Comparison of ENCODE assay signal across 1 cellular context in the genomic region with DNA sequence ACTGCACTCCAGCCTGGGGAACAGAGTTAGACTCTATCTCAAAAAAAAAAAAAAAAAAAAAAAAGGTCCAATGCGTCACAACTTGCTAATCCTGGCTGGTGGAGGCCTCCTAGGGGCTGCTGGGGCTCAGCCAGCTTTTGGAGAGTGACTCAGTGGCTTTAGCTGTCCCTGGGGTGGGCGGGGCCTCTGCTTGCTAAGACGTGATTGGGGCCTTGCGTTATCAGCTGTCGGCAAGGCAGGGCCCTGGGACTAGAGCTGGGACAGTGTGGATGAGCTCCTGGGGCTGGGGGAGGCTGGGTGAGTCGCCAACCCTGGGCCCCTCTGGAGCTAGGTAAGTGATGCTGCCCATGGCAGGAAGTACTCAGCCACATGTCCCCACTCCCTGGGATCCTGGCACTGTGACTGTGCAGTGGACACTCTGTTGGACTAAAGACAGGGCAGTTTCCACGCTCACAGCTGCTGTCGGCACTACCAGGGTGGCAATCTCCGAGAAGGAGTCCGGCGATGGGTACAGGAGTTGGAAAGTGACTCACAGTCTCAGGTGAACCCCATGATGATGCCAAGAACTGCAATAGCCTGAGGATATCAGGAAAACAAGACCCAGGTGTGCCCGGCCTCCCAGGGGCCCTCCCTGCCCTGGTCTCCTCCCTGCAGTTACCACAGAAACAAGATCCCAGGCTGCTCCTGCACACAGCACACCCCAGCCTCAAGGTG.
TF ChIP-seq lines count a peak whose summit lies in the region.

No MANE protein-coding gene starts in this region.

TF ChIP-seq in HCT116, 20 proteins besides CTCF, POLR2A, EP300 and RAD21:
- TF ChIP-seq JUND (IDR thresholded peaks at IDR 0.05) (no peak), TCF7L2 (IDR thresholded peaks at IDR 0.05; ENCODE audit: borderline replicate concordance, extremely low read depth, insufficient read depth, insufficient read length) (no peak), ZNF274 (IDR thresholded peaks at IDR 0.05; ENCODE audit: low read depth, low read length) (no peak), POLR2AphosphoS5 (IDR thresholded peaks at IDR 0.05; ENCODE audit: low read depth, low read length) (no peak), EGR1 (IDR thresholded peaks at IDR 0.05; ENCODE audit: low read depth) (no peak), ELF1 (IDR thresholded peaks at IDR 0.05; ENCODE audit: borderline replicate concordance, low read depth) (no peak)
